ENCODE assay signal across 29 cellular contexts in genomic region chr12:52238206-52238840, GRCh38. TPM values are rescaled to one million over a fixed set of nuclear protein-coding genes. Genes with fewer than 3 reads are reported as not detected.
DNase-seq lines count a peak whose midpoint lies in the region; ATAC-seq and TF ChIP-seq lines count a peak whose summit lies in the region.
"Had no signal": no experiment of that assay in that cellular context is flagged by ENCODE, and none has a peak within 500 bp of the region (broad histone marks: within the 10 kb centered on the region; RNA-seq: fewer than 3 reads in every experiment).

No MANE protein-coding gene starts in this region.

- H3K4me1 Mint-ChIP-seq in GM23338 = peaks cover 35% of the 10 kb centered on the region
- H3K4me1 Mint-ChIP-seq: activated B cell treated with CpG ODN at 0.5 μM for 24 hours had no signal

- POLR2A ChIA-PET in Panc1 (lab: Charles Lee) = interaction anchor here (0.6 kb wide), 1 partner anchor 657 kb away, joined by 3 read pairs; no protein-coding TSS in a partner anchor

- TF ChIP-seq CTCF in GM23338 (conservative IDR thresholded peaks at IDR 0.05; ENCODE audit: low read depth in 2 of 2) = no peak
- no peak for TF ChIP-seq CTCF in Panc1 (IDR thresholded peaks at IDR 0.05)
- TF ChIP-seq CTCF in fibroblast of mammary gland (conservative IDR thresholded peaks at IDR 0.05; ENCODE audit: control insufficient read depth, insufficient read depth, low read depth, low read length) = no peak

- H3K9me3 ChIP-seq in Panc1 (ENCODE audit: control insufficient read depth, insufficient read depth, low read depth, low read length) = no peaks in the 10 kb centered on the region
- H3K9me3 ChIP-seq: BLaER1 treated with 17β-estradiol and CSF1 and Interleukin-3, amounts not matched to agents 10 nM and 100 nM; heart right ventricle; SJSA1; tibial nerve had no signal

- H3K4me3 ChIP-seq in GM23338 = no peak overlapping the region
- H3K4me3 ChIP-seq in Panc1 (ENCODE audit: low read depth in 2 of 2, low read length in 2 of 2) = no peak overlapping the region
- H3K4me3 ChIP-seq in fibroblast of mammary gland (ENCODE audit: control insufficient read depth, low read depth, low read length) = no peak overlapping the region
- H3K4me3 ChIP-seq: BLaER1 treated with 17β-estradiol and CSF1 and Interleukin-3, amounts not matched to agents 10 nM and 100 nM; coronary artery; heart right ventricle; SJSA1; skin epidermis; tibial nerve had no signal

- DNase-seq in GM23338 (ENCODE audit: low spot score) (no peak), Panc1 (ENCODE audit: low read depth, low spot score) (no peak), fibroblast of mammary gland (ENCODE audit: low read depth) (peak; percentile 18), sciatic nerve (ENCODE audit: low spot score) (no peak), HT-29 (ENCODE audit: low spot score) (no peak), Right ventricle myocardium inferior (ENCODE audit: missing footprints) (no peak)
- DNase-seq in activated CD4-positive, alpha-beta T cell treated with anti-CD3 and anti-CD28 coated beads, Interleukin-2, amount 50 U/mL, for 4 hours = no peak
- DNase-seq: activated B cell treated with CpG ODN at 0.5 μM for 24 hours; activated CD4-positive, alpha-beta T cell treated with anti-CD3 and anti-CD28 coated beads, Interleukin-2, amount 50 U/mL, for 1 hour; activated CD8-positive, alpha-beta memory T cell treated with anti-CD3 and anti-CD28 coated beads, Interleukin-2, amount 10 ng/mL, durations not matched to agents 7 days and 5 days; activated naive CD4-positive, alpha-beta T cell treated with anti-CD3 and anti-CD28 coated beads, Interleukin-2, amount 50 U/mL, for 16 hours; amygdala; DND-41; effector memory CD4-positive, alpha-beta T cell; foreskin melanocyte; heart right ventricle; mesendoderm; NCI-H1092; NCI-H1694 treated with DMSO at 0.1 percent for 48 hours; NCI-H524 treated with DMSO at 0.1 percent for 48 hours; nucleus accumbens; T-cell had no signal

- intact Hi-C loops in Panc1 (cut with micrococcal nuclease; ENCODE audit: unreplicated experiment) (no loop called here), sciatic nerve (cut with DNase I) (no loop called here), Right ventricle myocardium inferior (cut with DNase I) (no loop called here)

- H3K27ac ChIP-seq in GM23338 (ENCODE audit: low read depth) = peak overlapping the region; percentile 30; the same call in 1 of the 2 replicates
- peak overlapping the region; percentile 64 for H3K27ac ChIP-seq in Panc1 (ENCODE audit: low read length)
- H3K27ac ChIP-seq: BLaER1 treated with 17β-estradiol and CSF1 and Interleukin-3, amounts not matched to agents 10 nM and 100 nM; heart right ventricle; SJSA1 had no signal

- in situ Hi-C loops in Panc1 (cut with HindIII; ENCODE audit: low pct_unique_long_range_greater_than_20kb, low sequenced_read_pairs) = no loop called here

- CTCF ChIA-PET in Panc1 (lab: Charles Lee) = interaction anchor here (0.5 to 1.4 kb wide), 5 partner anchors 13 to 78 kb away, joined by 3 to 4 read pairs (median 3); no protein-coding TSS in a partner anchor

- H2AFZ ChIP-seq in GM23338 = no peak overlapping the region

- H3K9me3 Mint-ChIP-seq in GM23338 = no peaks in the 10 kb centered on the region
- H3K9me3 Mint-ChIP-seq: activated B cell treated with CpG ODN at 0.5 μM for 24 hours, T-cell had no signal

- H3K4me1 ChIP-seq in GM23338 (ENCODE audit: insufficient read depth) (peaks cover 24% of the 10 kb centered on the region), Panc1 (ENCODE audit: control insufficient read depth, insufficient read depth, low read length) (peaks cover 36% of the 10 kb centered on the region)

- no peaks in the 10 kb centered on the region for H4K20me1 ChIP-seq in GM23338 (replicated peaks; ENCODE audit: insufficient read depth)
- H4K20me1 ChIP-seq: BLaER1 treated with 17β-estradiol and CSF1 and Interleukin-3, amounts not matched to agents 10 nM and 100 nM had no signal

- peaks cover 26% of the 10 kb centered on the region for H3K27me3 Mint-ChIP-seq in GM23338 (ENCODE audit: insufficient read depth, low read depth, poor library complexity)

- no peaks in the 10 kb centered on the region for H3F3A ChIP-seq in GM23338 (replicated peaks; ENCODE audit: low read depth)

- peak overlapping the region; percentile 69 for H3K4me2 ChIP-seq in GM23338

- no peaks in the 10 kb centered on the region for H3K36me3 ChIP-seq in GM23338 (ENCODE audit: insufficient read depth)
- no peaks in the 10 kb centered on the region for H3K36me3 ChIP-seq in Panc1 (ENCODE audit: control insufficient read depth, insufficient read depth, low read length)
- H3K36me3 ChIP-seq: BLaER1 treated with 17β-estradiol and CSF1 and Interleukin-3, amounts not matched to agents 10 nM and 100 nM; heart right ventricle; SJSA1; tibial nerve had no signal

- 0 out of 2 replicates have a peak, but pooled peaks cover 5% of the 10 kb centered on the region for H3K9me2 ChIP-seq in GM23338 (ENCODE audit: insufficient read depth)

- H3K27me3 ChIP-seq in GM23338 (ENCODE audit: insufficient read depth) = peaks cover 15% of the 10 kb centered on the region
- H3K27me3 ChIP-seq in Panc1 (ENCODE audit: control insufficient read depth, insufficient read depth, low read length) = no peaks in the 10 kb centered on the region
- H3K27me3 ChIP-seq: SJSA1 had no signal

- no peak overlapping the region for H3K27ac Mint-ChIP-seq in GM23338
- H3K27ac Mint-ChIP-seq: activated B cell treated with CpG ODN at 0.5 μM for 24 hours; activated CD8-positive, alpha-beta memory T cell treated with anti-CD3 and anti-CD28 coated beads, Interleukin-2, amount 10 ng/mL, durations not matched to agents 7 days and 5 days; T-cell had no signal

- no peaks in the 10 kb centered on the region for H3K79me2 ChIP-seq in GM23338 (replicated peaks; ENCODE audit: insufficient read depth)

- H3K4me3 Mint-ChIP-seq in GM23338 = no peak overlapping the region
- H3K4me3 Mint-ChIP-seq: activated B cell treated with CpG ODN at 0.5 μM for 24 hours; activated CD8-positive, alpha-beta memory T cell treated with anti-CD3 and anti-CD28 coated beads, Interleukin-2, amount 10 ng/mL, durations not matched to agents 7 days and 5 days; T-cell had no signal

- no TSS peak for BruUV-seq in Panc1 (replicated peaks; lab: Mats Ljungman, UMichigan)

- H3K36me3 Mint-ChIP-seq in GM23338 (ENCODE audit: low read depth) = peaks cover 11% of the 10 kb centered on the region
- H3K36me3 Mint-ChIP-seq: activated CD8-positive, alpha-beta memory T cell treated with anti-CD3 and anti-CD28 coated beads, Interleukin-2, amount 10 ng/mL, durations not matched to agents 7 days and 5 days; T-cell had no signal

- no peak for ATAC-seq in GM23338
- ATAC-seq in Panc1 = no peak
- peak; percentile 67 for ATAC-seq in sciatic nerve
- no peak for ATAC-seq in Right ventricle myocardium inferior
- ATAC-seq: activated CD8-positive, alpha-beta memory T cell treated with anti-CD3 and anti-CD28 coated beads, Interleukin-2, amount 10 ng/mL, durations not matched to agents 7 days and 5 days; esophagus mucosa; heart right ventricle; T-cell had no signal

TF ChIP-seq in GM23338, 12 proteins besides CTCF, POLR2A, EP300 and RAD21 (continues in another document):
- TF ChIP-seq CREB1 (CRISPR knock-in tag; IDR thresholded peaks at IDR 0.05; ENCODE audit: low read depth) = no peak

RNA-seq across cellular contexts. Expression of gene KRT7, which starts 5.3 kb away (rescaled TPM):
- 9.4 and 11.7 TPM in 2 replicates for total RNA-seq in GM23338 (2014; rRNA removed; shearing (Covaris generic))
- polyA plus RNA-seq in GM23338 (2016; fragmentation: Nextera tagmentation; extraction: Ambion mirVana) = 6.5 and 16.4 TPM in 2 replicates
- 16.8 TPM for total RNA-seq in Panc1 (2021; ENCODE audit: unreplicated experiment)
- polyA plus RNA-seq in Panc1 (2012; ENCODE audit: insufficient read length) = 19.1 TPM
- 4.0 TPM for total RNA-seq in sciatic nerve
- 3.8 and 11.9 TPM in 2 replicates for total RNA-seq in HT-29 (2014; rRNA removed; shearing (Covaris generic))
- total RNA-seq in Right ventricle myocardium inferior = not detected

RNA-seq across cellular contexts. Expression of gene KRT86, which starts 36.1 kb away (rescaled TPM):
- not detected in 2 replicates for total RNA-seq in GM23338 (2014; rRNA removed; shearing (Covaris generic))
- polyA plus RNA-seq in GM23338 (2016; fragmentation: Nextera tagmentation; extraction: Ambion mirVana) = 0.16 and 0.30 TPM in 2 replicates
- total RNA-seq in Panc1 (2021; ENCODE audit: unreplicated experiment) (1.1 TPM), sciatic nerve (0.45 TPM), Right ventricle myocardium inferior (not detected)
- 1.2 TPM for polyA plus RNA-seq in Panc1 (2012; ENCODE audit: insufficient read length)
- 0.13 and 0.81 TPM in 2 replicates for total RNA-seq in HT-29 (2014; rRNA removed; shearing (Covaris generic))
- total RNA-seq: activated B cell treated with CpG ODN at 0.5 μM for 24 hours, esophagus mucosa, tibial nerve had no signal

RNA-seq across cellular contexts. Expression of gene KRT80, which starts 46.5 kb away (rescaled TPM):
- total RNA-seq in GM23338 (2014; rRNA removed; shearing (Covaris generic)) = not detected in 2 replicates
- polyA plus RNA-seq in GM23338 (2016; fragmentation: Nextera tagmentation; extraction: Ambion mirVana) = not detected in 2 replicates
- total RNA-seq in Panc1 (2021; ENCODE audit: unreplicated experiment) (51.5 TPM), sciatic nerve (0.13 TPM), Right ventricle myocardium inferior (not detected)
- 30.3 TPM for polyA plus RNA-seq in Panc1 (2012; ENCODE audit: insufficient read length)
- 24.7 and 27.0 TPM in 2 replicates for total RNA-seq in HT-29 (2014; rRNA removed; shearing (Covaris generic))
- total RNA-seq: activated B cell treated with CpG ODN at 0.5 μM for 24 hours; activated CD8-positive, alpha-beta memory T cell treated with anti-CD3 and anti-CD28 coated beads, Interleukin-2, amount 10 ng/mL, durations not matched to agents 7 days and 5 days; tibial nerve had no signal

RNA-seq across cellular contexts. Expression of gene KRT81, which starts 53.0 kb away (rescaled TPM):
- total RNA-seq in GM23338 (2014; rRNA removed; shearing (Covaris generic)) = not detected in 2 replicates
- polyA plus RNA-seq in GM23338 (2016; fragmentation: Nextera tagmentation; extraction: Ambion mirVana) = not detected in 2 replicates
- total RNA-seq in Panc1 (2021; ENCODE audit: unreplicated experiment) (0.90 TPM), sciatic nerve (not detected), Right ventricle myocardium inferior (not detected)
- 0.88 TPM for polyA plus RNA-seq in Panc1 (2012; ENCODE audit: insufficient read length)
- total RNA-seq in HT-29 (2014; rRNA removed; shearing (Covaris generic)) = 0.21 TPM in 1 of 2 replicates, not detected in the other
- total RNA-seq: activated B cell treated with CpG ODN at 0.5 μM for 24 hours, esophagus mucosa, heart right ventricle, pulmonary artery endothelial cell, tibial nerve had no signal
- polyA plus RNA-seq: heart right ventricle had no signal

Comparison
In these comparisons a context has a peak if more than half of its experiments do, and no peak if none do; other contexts are left out.
1. RNA of gene KRT80, which starts 46.5 kb away (total RNA-seq): 51.5 TPM in Panc1 (single experiment) and 24.7 to 27.0 TPM in HT-29; 0.13 TPM in sciatic nerve (single experiment), not detected in Right ventricle myocardium inferior (single experiment) and not detected in GM23338; every median in the first group is over 10 times any median in the second.